Comparison of ENCODE assay signal across 1 cellular context in genomic region chr1:167714851-167715652, GRCh38.
TF ChIP-seq lines count a peak whose summit lies in the region.

No MANE protein-coding gene starts in this region.

TF ChIP-seq in HepG2, 621 proteins besides CTCF, POLR2A, EP300 and RAD21 (continued from another document and continues in another):
- TF ChIP-seq ZHX2 (IDR thresholded peaks at IDR 0.05; ENCODE audit: low read depth) (no peak), ZHX2 (CRISPR knock-in tag; IDR thresholded peaks at IDR 0.05; ENCODE audit: borderline replicate concordance) (no peak), KDM5B (CRISPR knock-in tag; IDR thresholded peaks at IDR 0.05; ENCODE audit: borderline replicate concordance) (no peak), CREM (IDR thresholded peaks at IDR 0.05) (0 out of 2 replicates have a peak, but pooled peaks have one; percentile 27), CREM (CRISPR knock-in tag; IDR thresholded peaks at IDR 0.05) (no peak), HDAC1 (CRISPR knock-in tag; IDR thresholded peaks at IDR 0.05) (0 out of 2 replicates have a peak, but pooled peaks have one; percentile 46), ZNF766 (CRISPR knock-in tag; IDR thresholded peaks at IDR 0.05; ENCODE audit: borderline replicate concordance) (0 out of 2 replicates have a peak, but pooled peaks have one; percentile 3), BRD4 (CRISPR knock-in tag; IDR thresholded peaks at IDR 0.05) (no peak), HES4 (CRISPR knock-in tag; IDR thresholded peaks at IDR 0.05; ENCODE audit: borderline replicate concordance) (no peak), JDP2 (CRISPR knock-in tag; IDR thresholded peaks at IDR 0.05; ENCODE audit: borderline replicate concordance) (no peak), DNMT1 (CRISPR knock-in tag; IDR thresholded peaks at IDR 0.05) (no peak), JUND (CRISPR knock-in tag; IDR thresholded peaks at IDR 0.05) (no peak), SIX1 (CRISPR knock-in tag; IDR thresholded peaks at IDR 0.05; ENCODE audit: borderline replicate concordance) (no peak), ZNF3 (CRISPR knock-in tag; IDR thresholded peaks at IDR 0.05) (no peak), ISL2 (CRISPR knock-in tag; IDR thresholded peaks at IDR 0.05) (0 out of 2 replicates have a peak, but pooled peaks have one; percentile 33), GATAD1 (CRISPR knock-in tag; IDR thresholded peaks at IDR 0.05) (peak; percentile 58; the same call in 1 of the 2 replicates), HMG20B (CRISPR knock-in tag; conservative IDR thresholded peaks at IDR 0.05) (peak; percentile 31; the same call in 1 of the 2 replicates), KLF6 (CRISPR knock-in tag; IDR thresholded peaks at IDR 0.05) (peak; percentile 46; the same call in 1 of the 2 replicates), PLRG1 (conservative IDR thresholded peaks at IDR 0.05) (no peak), JARID2 (CRISPR knock-in tag; IDR thresholded peaks at IDR 0.05; ENCODE audit: insufficient replicate concordance) (peak; percentile 88), GABPB1 (CRISPR knock-in tag; IDR thresholded peaks at IDR 0.05) (no peak), FOXC1 (CRISPR knock-in tag; IDR thresholded peaks at IDR 0.05; ENCODE audit: borderline replicate concordance) (no peak), NFE2 (CRISPR knock-in tag; IDR thresholded peaks at IDR 0.05) (no peak), ZNF354B (CRISPR knock-in tag; IDR thresholded peaks at IDR 0.05) (no peak), DRAP1 (CRISPR knock-in tag; IDR thresholded peaks at IDR 0.05) (peak; percentile 85), ZNF430 (CRISPR knock-in tag; IDR thresholded peaks at IDR 0.05) (no peak), ZNF264 (CRISPR knock-in tag; IDR thresholded peaks at IDR 0.05) (peak; percentile 73), HMGA1 (CRISPR knock-in tag; conservative IDR thresholded peaks at IDR 0.05) (no peak), NFKB2 (CRISPR knock-in tag; IDR thresholded peaks at IDR 0.05; ENCODE audit: borderline replicate concordance) (no peak), ZNF121 (CRISPR knock-in tag; IDR thresholded peaks at IDR 0.05) (0 out of 2 replicates have a peak, but pooled peaks have one; percentile 28), NFE2L2 (IDR thresholded peaks at IDR 0.05; ENCODE audit: low read length) (no peak), ZNF225 (CRISPR knock-in tag; IDR thresholded peaks at IDR 0.05) (no peak), CAMTA2 (CRISPR knock-in tag; IDR thresholded peaks at IDR 0.05; ENCODE audit: borderline replicate concordance) (no peak), ZNF839 (CRISPR knock-in tag; IDR thresholded peaks at IDR 0.05; ENCODE audit: borderline replicate concordance) (0 out of 2 replicates have a peak, but pooled peaks have one; percentile 34), ZNF800 (CRISPR knock-in tag; IDR thresholded peaks at IDR 0.05) (no peak), NONO (IDR thresholded peaks at IDR 0.05) (no peak), NONO (CRISPR knock-in tag; conservative IDR thresholded peaks at IDR 0.05) (no peak)
- TF ChIP-seq, protein P1, sequence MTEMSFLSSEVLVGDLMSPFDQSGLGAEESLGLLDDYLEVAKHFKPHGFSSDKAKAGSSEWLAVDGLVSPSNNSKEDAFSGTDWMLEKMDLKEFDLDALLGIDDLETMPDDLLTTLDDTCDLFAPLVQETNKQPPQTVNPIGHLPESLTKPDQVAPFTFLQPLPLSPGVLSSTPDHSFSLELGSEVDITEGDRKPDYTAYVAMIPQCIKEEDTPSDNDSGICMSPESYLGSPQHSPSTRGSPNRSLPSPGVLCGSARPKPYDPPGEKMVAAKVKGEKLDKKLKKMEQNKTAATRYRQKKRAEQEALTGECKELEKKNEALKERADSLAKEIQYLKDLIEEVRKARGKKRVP (CRISPR knock-in tag; IDR thresholded peaks at IDR 0.05), result no peak
- TF ChIP-seq, protein P2, sequence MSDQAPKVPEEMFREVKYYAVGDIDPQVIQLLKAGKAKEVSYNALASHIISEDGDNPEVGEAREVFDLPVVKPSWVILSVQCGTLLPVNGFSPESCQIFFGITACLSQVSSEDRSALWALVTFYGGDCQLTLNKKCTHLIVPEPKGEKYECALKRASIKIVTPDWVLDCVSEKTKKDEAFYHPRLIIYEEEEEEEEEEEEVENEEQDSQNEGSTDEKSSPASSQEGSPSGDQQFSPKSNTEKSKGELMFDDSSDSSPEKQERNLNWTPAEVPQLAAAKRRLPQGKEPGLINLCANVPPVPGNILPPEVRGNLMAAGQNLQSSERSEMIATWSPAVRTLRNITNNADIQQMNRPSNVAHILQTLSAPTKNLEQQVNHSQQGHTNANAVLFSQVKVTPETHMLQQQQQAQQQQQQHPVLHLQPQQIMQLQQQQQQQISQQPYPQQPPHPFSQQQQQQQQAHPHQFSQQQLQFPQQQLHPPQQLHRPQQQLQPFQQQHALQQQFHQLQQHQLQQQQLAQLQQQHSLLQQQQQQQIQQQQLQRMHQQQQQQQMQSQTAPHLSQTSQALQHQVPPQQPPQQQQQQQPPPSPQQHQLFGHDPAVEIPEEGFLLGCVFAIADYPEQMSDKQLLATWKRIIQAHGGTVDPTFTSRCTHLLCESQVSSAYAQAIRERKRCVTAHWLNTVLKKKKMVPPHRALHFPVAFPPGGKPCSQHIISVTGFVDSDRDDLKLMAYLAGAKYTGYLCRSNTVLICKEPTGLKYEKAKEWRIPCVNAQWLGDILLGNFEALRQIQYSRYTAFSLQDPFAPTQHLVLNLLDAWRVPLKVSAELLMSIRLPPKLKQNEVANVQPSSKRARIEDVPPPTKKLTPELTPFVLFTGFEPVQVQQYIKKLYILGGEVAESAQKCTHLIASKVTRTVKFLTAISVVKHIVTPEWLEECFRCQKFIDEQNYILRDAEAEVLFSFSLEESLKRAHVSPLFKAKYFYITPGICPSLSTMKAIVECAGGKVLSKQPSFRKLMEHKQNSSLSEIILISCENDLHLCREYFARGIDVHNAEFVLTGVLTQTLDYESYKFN (CRISPR knock-in tag; conservative IDR thresholded peaks at IDR 0.05), result no peak
- TF ChIP-seq, protein P3, sequence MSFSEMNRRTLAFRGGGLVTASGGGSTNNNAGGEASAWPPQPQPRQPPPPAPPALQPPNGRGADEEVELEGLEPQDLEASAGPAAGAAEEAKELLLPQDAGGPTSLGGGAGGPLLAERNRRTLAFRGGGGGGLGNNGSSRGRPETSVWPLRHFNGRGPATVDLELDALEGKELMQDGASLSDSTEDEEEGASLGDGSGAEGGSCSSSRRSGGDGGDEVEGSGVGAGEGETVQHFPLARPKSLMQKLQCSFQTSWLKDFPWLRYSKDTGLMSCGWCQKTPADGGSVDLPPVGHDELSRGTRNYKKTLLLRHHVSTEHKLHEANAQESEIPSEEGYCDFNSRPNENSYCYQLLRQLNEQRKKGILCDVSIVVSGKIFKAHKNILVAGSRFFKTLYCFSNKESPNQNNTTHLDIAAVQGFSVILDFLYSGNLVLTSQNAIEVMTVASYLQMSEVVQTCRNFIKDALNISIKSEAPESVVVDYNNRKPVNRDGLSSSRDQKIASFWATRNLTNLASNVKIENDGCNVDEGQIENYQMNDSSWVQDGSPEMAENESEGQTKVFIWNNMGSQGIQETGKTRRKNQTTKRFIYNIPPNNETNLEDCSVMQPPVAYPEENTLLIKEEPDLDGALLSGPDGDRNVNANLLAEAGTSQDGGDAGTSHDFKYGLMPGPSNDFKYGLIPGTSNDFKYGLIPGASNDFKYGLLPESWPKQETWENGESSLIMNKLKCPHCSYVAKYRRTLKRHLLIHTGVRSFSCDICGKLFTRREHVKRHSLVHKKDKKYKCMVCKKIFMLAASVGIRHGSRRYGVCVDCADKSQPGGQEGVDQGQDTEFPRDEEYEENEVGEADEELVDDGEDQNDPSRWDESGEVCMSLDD (CRISPR knock-in tag; IDR thresholded peaks at IDR 0.05; ENCODE audit: borderline replicate concordance), result no peak; the same call in 1 of the 2 replicates
- TF ChIP-seq, protein P4, sequence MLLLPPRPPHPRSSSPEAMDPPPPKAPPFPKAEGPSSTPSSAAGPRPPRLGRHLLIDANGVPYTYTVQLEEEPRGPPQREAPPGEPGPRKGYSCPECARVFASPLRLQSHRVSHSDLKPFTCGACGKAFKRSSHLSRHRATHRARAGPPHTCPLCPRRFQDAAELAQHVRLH (CRISPR knock-in tag; IDR thresholded peaks at IDR 0.05; ENCODE audit: borderline replicate concordance, low read depth), result peak; percentile 80; the same call in 1 of the 2 replicates
- TF ChIP-seq, protein P5, sequence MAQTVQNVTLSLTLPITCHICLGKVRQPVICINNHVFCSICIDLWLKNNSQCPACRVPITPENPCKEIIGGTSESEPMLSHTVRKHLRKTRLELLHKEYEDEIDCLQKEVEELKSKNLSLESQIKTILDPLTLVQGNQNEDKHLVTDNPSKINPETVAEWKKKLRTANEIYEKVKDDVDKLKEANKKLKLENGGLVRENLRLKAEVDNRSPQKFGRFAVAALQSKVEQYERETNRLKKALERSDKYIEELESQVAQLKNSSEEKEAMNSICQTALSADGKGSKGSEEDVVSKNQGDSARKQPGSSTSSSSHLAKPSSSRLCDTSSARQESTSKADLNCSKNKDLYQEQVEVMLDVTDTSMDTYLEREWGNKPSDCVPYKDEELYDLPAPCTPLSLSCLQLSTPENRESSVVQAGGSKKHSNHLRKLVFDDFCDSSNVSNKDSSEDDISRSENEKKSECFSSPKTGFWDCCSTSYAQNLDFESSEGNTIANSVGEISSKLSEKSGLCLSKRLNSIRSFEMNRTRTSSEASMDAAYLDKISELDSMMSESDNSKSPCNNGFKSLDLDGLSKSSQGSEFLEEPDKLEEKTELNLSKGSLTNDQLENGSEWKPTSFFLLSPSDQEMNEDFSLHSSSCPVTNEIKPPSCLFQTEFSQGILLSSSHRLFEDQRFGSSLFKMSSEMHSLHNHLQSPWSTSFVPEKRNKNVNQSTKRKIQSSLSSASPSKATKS (CRISPR knock-in tag; IDR thresholded peaks at IDR 0.05), result no peak
- TF ChIP-seq, protein P6, sequence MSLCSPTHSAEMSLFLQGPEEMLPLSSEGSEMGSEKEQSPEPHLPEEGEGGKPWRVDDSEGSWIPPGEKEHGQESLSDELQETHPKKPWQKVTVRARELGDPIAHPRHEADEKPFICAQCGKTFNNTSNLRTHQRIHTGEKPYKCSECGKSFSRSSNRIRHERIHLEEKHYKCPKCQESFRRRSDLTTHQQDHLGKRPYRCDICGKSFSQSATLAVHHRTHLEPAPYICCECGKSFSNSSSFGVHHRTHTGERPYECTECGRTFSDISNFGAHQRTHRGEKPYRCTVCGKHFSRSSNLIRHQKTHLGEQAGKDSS (CRISPR knock-in tag; IDR thresholded peaks at IDR 0.05; ENCODE audit: borderline replicate concordance, low read depth), result peak; percentile 83; the same call in 1 of the 2 replicates
